Comparison of ENCODE assay signal across 20 cellular contexts in the genomic region with DNA sequence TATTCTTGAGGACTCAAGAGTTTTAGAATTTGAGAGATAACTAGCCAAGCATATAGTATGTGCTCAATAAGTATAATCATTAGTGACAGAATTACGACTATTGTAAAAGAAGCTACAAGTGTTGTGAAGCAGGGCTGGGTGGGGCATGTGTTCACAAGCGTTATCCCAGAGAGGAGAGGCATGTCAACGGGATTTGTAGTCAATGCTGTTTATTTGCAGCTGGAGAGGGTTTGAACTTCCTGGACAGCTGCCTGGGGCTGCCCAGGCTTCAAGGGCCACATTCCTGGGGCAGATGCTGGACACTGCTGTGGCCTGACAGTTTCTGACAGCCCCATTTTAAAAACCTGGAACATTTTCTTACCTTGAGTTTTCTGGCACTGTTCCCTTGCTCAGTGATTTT.
"Had no signal": no experiment of that assay in that cellular context is flagged by ENCODE, and none has a peak within 500 bp of the region (broad histone marks: within the 10 kb centered on the region; RNA-seq: fewer than 3 reads in every experiment).

No MANE protein-coding gene starts in this region.

- H3K4me3 Mint-ChIP-seq: activated CD4-positive, alpha-beta memory T cell treated with anti-CD3 and anti-CD28 coated beads, Interleukin-2, amount 10 ng/mL, durations not matched to agents 7 days and 5 days; activated naive CD8-positive, alpha-beta T cell treated with anti-CD3 and anti-CD28 coated beads, Interleukin-2, amount 50 U/mL, for 24 hours; activated T-cell treated with anti-CD3 and anti-CD28 coated beads, Interleukin-2, amount 50 U/mL, for 72 hours; immature natural killer cell; mesothelial cell of epicardium; nephron progenitor cell; stimulated activated naive CD8-positive, alpha-beta T cell treated with anti-CD3 and anti-CD28 coated beads, Interleukin-15, Interleukin-2, amounts not matched to agents 100 ng/mL and 50 ng/mL, for 24 hours had no signal

- H3K4me1 Mint-ChIP-seq: mesothelial cell of epicardium had no signal

- H3K4me1 ChIP-seq: foreskin keratinocyte, left lung, pancreas, psoas muscle, right atrium auricular region, tibial artery had no signal

- H3K9me3 ChIP-seq: pancreas, psoas muscle, tibial artery had no signal

- H3K9me3 Mint-ChIP-seq: activated naive CD8-positive, alpha-beta T cell treated with anti-CD3 and anti-CD28 coated beads, Interleukin-2, amount 50 U/mL, for 24 hours; activated T-cell treated with anti-CD3 and anti-CD28 coated beads, Interleukin-2, amount 50 U/mL, for 72 hours; immature natural killer cell; stimulated activated naive CD8-positive, alpha-beta T cell treated with anti-CD3 and anti-CD28 coated beads, Interleukin-15, Interleukin-2, amounts not matched to agents 100 ng/mL and 50 ng/mL, for 24 hours had no signal

- H3K36me3 ChIP-seq: left lung, pancreas, right atrium auricular region had no signal

- H3K27ac Mint-ChIP-seq: activated CD4-positive, alpha-beta memory T cell treated with anti-CD3 and anti-CD28 coated beads, Interleukin-2, amount 10 ng/mL, durations not matched to agents 7 days and 5 days; activated naive CD8-positive, alpha-beta T cell treated with anti-CD3 and anti-CD28 coated beads, Interleukin-2, amount 50 U/mL, for 24 hours; activated T-cell treated with anti-CD3 and anti-CD28 coated beads, Interleukin-2, amount 50 U/mL, for 72 hours; mesothelial cell of epicardium; nephron progenitor cell; stimulated activated naive CD8-positive, alpha-beta T cell treated with anti-CD3 and anti-CD28 coated beads, Interleukin-15, Interleukin-2, amounts not matched to agents 100 ng/mL and 50 ng/mL, for 24 hours had no signal

- ATAC-seq: activated naive CD8-positive, alpha-beta T cell treated with anti-CD3 and anti-CD28 coated beads, Interleukin-2, amount 50 U/mL, for 24 hours; foreskin keratinocyte; left lung; pancreas; psoas muscle; T-helper 17 cell had no signal

- H3K27me3 Mint-ChIP-seq: T-helper 17 cell had no signal

- H3K4me3 ChIP-seq: left lung, pancreas, psoas muscle, right atrium auricular region, tibial artery had no signal

- DNase-seq: activated CD4-positive, alpha-beta memory T cell treated with anti-CD3 and anti-CD28 coated beads, Interleukin-2, amount 10 ng/mL, durations not matched to agents 7 days and 5 days; activated CD4-positive, alpha-beta T cell treated with anti-CD3 and anti-CD28 coated beads for 4 hours; activated CD4-positive, CD25-positive, alpha-beta regulatory T cell; activated effector memory CD4-positive, alpha-beta T cell treated with Interleukin-2 at 50 U/mL for 16 hours; activated naive CD4-positive, alpha-beta T cell treated with anti-CD3 and anti-CD28 coated beads, Interleukin-2, amount 50 U/mL, for 16 hours; activated naive CD8-positive, alpha-beta T cell treated with anti-CD3 and anti-CD28 coated beads, Interleukin-2, amount 50 U/mL, for 24 hours; activated T-cell treated with anti-CD3 and anti-CD28 coated beads, Interleukin-2, amount 50 U/mL, for 72 hours; cortex of kidney; foreskin keratinocyte; immature natural killer cell; left lung; nephron progenitor cell; pancreas; psoas muscle; substantia nigra; T-helper 17 cell; tibial artery had no signal
